Comparison of ENCODE assay signal across 11 cellular contexts in the genomic region with DNA sequence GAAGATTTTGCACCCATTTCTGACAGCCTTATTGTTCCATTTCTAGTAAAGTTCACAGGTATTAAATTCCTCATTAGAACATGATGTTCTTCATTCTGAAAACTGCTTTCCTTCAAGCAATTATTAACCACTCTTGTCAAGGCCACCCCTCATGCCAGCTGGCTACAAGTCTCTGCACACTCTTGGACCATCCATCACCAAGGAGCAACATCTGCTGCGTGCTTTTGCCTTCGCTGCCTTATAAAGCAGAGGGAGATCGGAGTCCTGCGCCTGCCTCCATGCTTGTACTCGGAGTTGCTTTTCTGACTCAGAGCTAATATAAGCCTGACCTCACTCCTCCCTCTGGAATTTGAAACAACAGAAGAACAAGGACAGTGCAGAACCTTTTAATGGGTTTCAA.
"Had no signal": no experiment of that assay in that cellular context is flagged by ENCODE, and none has a peak within 500 bp of the region (broad histone marks: within the 10 kb centered on the region; RNA-seq: fewer than 3 reads in every experiment).

No MANE protein-coding gene starts in this region.

- H3K4me3 ChIP-seq: tibial artery had no signal

- H3K36me3 ChIP-seq: tibial artery had no signal

- DNase-seq: activated naive CD4-positive, alpha-beta T cell treated with anti-CD3 and anti-CD28 coated beads for 36 hours; activated naive CD8-positive, alpha-beta T cell treated with anti-CD3 and anti-CD28 coated beads, Interleukin-2, amount 50 U/mL, for 24 hours; activated T-cell treated with anti-CD3 and anti-CD28 coated beads for 4 hours; erythroblast; hippocampal formation; naive thymus-derived CD4-positive, alpha-beta T cell; right cardiac atrium; tibial artery had no signal

- H3K36me3 Mint-ChIP-seq: naive thymus-derived CD4-positive, alpha-beta T cell had no signal

- H3K4me3 Mint-ChIP-seq: activated naive CD4-positive, alpha-beta T cell treated with anti-CD3 and anti-CD28 coated beads for 36 hours; activated naive CD8-positive, alpha-beta T cell treated with anti-CD3 and anti-CD28 coated beads, Interleukin-2, amount 50 U/mL, for 24 hours; naive thymus-derived CD4-positive, alpha-beta T cell; stimulated activated naive CD8-positive, alpha-beta T cell treated with anti-CD3 and anti-CD28 coated beads, Interleukin-15, Interleukin-2, amounts not matched to agents 100 ng/mL and 50 ng/mL, for 24 hours; T-helper 2 cell treated with Interferon-gamma antibody and Interleukin-4, amounts not matched to agents 5 μg/mL and 100 μg/mL, for 36 hours had no signal

- H3K4me1 ChIP-seq: tibial artery had no signal

- H3K27me3 Mint-ChIP-seq: activated naive CD8-positive, alpha-beta T cell treated with anti-CD3 and anti-CD28 coated beads, Interleukin-2, amount 50 U/mL, for 24 hours; naive thymus-derived CD4-positive, alpha-beta T cell; stimulated activated naive CD8-positive, alpha-beta T cell treated with anti-CD3 and anti-CD28 coated beads, Interleukin-15, Interleukin-2, amounts not matched to agents 100 ng/mL and 50 ng/mL, for 24 hours had no signal

- H3K27ac ChIP-seq: tibial artery had no signal

- ATAC-seq: activated naive CD8-positive, alpha-beta T cell treated with anti-CD3 and anti-CD28 coated beads, Interleukin-2, amount 50 U/mL, for 24 hours; naive thymus-derived CD4-positive, alpha-beta T cell had no signal

- H3K9me3 ChIP-seq: tibial artery had no signal

- H3K27me3 ChIP-seq: tibial artery had no signal

- H3K4me1 Mint-ChIP-seq: activated naive CD8-positive, alpha-beta T cell treated with anti-CD3 and anti-CD28 coated beads, Interleukin-2, amount 50 U/mL, for 24 hours; naive thymus-derived CD4-positive, alpha-beta T cell had no signal

- H3K27ac Mint-ChIP-seq: activated naive CD4-positive, alpha-beta T cell treated with anti-CD3 and anti-CD28 coated beads for 36 hours; activated naive CD8-positive, alpha-beta T cell treated with anti-CD3 and anti-CD28 coated beads, Interleukin-2, amount 50 U/mL, for 24 hours; activated T-helper 2 cell treated with anti-CD3 and anti-CD28 coated beads, Interferon-gamma antibody, Interleukin-2, Interleukin-4, amounts not matched to agents 10 μg/mL and 5 μg/mL and 100 μg/mL, durations not matched to agents 14 hours and 24 hours and 36 hours; naive thymus-derived CD4-positive, alpha-beta T cell; stimulated activated naive CD8-positive, alpha-beta T cell treated with anti-CD3 and anti-CD28 coated beads, Interleukin-15, Interleukin-2, amounts not matched to agents 100 ng/mL and 50 ng/mL, for 24 hours; T-helper 2 cell treated with Interferon-gamma antibody and Interleukin-4, amounts not matched to agents 5 μg/mL and 100 μg/mL, for 36 hours had no signal
